16 cellular contexts compared by ENCODE assay signal in the genomic region with DNA sequence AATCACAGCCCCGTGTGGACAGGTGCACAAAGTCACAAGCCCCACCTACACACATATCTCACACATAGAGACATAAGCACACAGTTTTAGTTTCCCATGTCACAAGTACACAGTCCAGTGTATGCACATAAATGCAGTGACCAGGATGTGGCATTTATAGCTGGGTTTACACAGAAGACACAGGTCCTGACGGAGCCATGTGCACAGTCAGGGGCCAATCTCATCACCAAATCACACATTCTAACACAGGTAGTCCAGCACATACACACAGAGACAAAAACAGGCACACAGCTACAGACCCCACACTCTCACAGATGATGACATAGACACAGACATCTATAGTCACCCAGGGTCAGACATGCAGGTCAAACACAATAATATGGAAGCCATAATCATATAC. TPM values are rescaled to one million over a fixed set of nuclear protein-coding genes. Genes with fewer than 3 reads are reported as not detected.
A peak's percentile ranks its signal among the peaks of the same experiment; 100 is the strongest.
DNase-seq lines count a peak whose midpoint lies in the region; ATAC-seq, FAIRE-seq and TF ChIP-seq lines count a peak whose summit lies in the region.
"Had no signal": no experiment of that assay in that cellular context is flagged by ENCODE, and none has a peak within 500 bp of the region (broad histone marks: within the 10 kb centered on the region; RNA-seq: fewer than 3 reads in every experiment).

No MANE protein-coding gene starts in this region.

- peak overlapping the region; percentile 60 for H3K4me3 ChIP-seq in HFF-Myc (replicated peaks; ENCODE audit: low read depth, low read length)
- peak overlapping the region; percentile 89 for H3K4me3 ChIP-seq in astrocyte (ENCODE audit: insufficient read depth, low read depth, low read length)
- H3K4me3 ChIP-seq in fibroblast of the aortic adventitia (ENCODE audit: low read depth, low read length): peak overlapping the region; percentile 100
- H3K4me3 ChIP-seq in stomach: peak overlapping the region in 3 of 4 donors; percentile 59 to 74 (median 70)

- H3K9me3 ChIP-seq in astrocyte (ENCODE audit: insufficient read depth, low read depth, low read length) (no peaks in the 10 kb centered on the region), stomach (no peaks in the 10 kb centered on the region)
- H3K9me3 ChIP-seq: prostate gland had no signal

- H3K36me3 ChIP-seq in astrocyte (ENCODE audit: insufficient read depth, low read length) (peaks cover 15% of the 10 kb centered on the region), stomach (peaks cover 17 to 55% (median 52%) of the 10 kb centered on the region in 4 donors)
- H3K36me3 ChIP-seq: prostate gland had no signal

- H3K4me3 Mint-ChIP-seq in astrocyte (ENCODE audit: unreplicated experiment) (no peak overlapping the region), immature natural killer cell (no peak overlapping the region)
- H3K4me3 Mint-ChIP-seq: GM23338; stimulated activated effector memory CD8-positive, alpha-beta T cell treated with anti-CD3 and anti-CD28 coated beads, Interleukin-12 subunit alpha, Interleukin-12 subunit beta, amount 100 ng/mL, for 72 hours; T-cell had no signal

- no peaks in the 10 kb centered on the region for H3K27me3 ChIP-seq in astrocyte (ENCODE audit: insufficient read depth, low read length)
- H3K27me3 ChIP-seq in stomach: no peaks in the 10 kb centered on the region

- H3K9ac ChIP-seq in astrocyte (ENCODE audit: low read length): peak overlapping the region; percentile 99

- intact Hi-C loops in stomach (cut with DNase I; ENCODE audit: low total_unique reads): no loop called here

- DNase-seq in HFF-Myc (ENCODE audit: extremely low read depth, low read depth) (no peak), astrocyte (ENCODE audit: low read depth) (no peak), fibroblast of the aortic adventitia (ENCODE audit: low read depth) (peak; percentile 11), stomach (no peak), immature natural killer cell (no peak), GDM1 (lab: John Stamatoyannopoulos, UW) (no peak)
- no peak for DNase-seq in stimulated activated CD4-positive, alpha-beta T cell treated with anti-CD3 and anti-CD28 coated beads, Interleukin-4, amount 100 ng/mL, for 4 hours
- DNase-seq: KG1; kidney; NCI-H1436 treated with DMSO at 0.1 percent for 48 hours; stimulated activated CD4-positive, alpha-beta T cell treated with anti-CD3 and anti-CD28 coated beads, Interleukin-4, amount 100 ng/mL, for 24 hours; T-cell had no signal

- TF ChIP-seq POLR2A in stomach (IDR thresholded peaks at IDR 0.05): no peak

- 39 to 86% (median 50%) methylated on average over 1 to 2 of the region's 2 CpGs for WGBS in stomach, 5 donors

- peak overlapping the region; percentile 98 for H3K4me2 ChIP-seq in astrocyte (ENCODE audit: low read length)

- peaks cover 44% of the 10 kb centered on the region for H3K79me2 ChIP-seq in astrocyte (ENCODE audit: insufficient read depth, low read length)

- H3K4me1 Mint-ChIP-seq in astrocyte (ENCODE audit: low read depth, unreplicated experiment) (peaks cover 5% of the 10 kb centered on the region), immature natural killer cell (peaks cover 5 to 11% of the 10 kb centered on the region in 2 donors)

- H3K9me3 Mint-ChIP-seq in astrocyte (ENCODE audit: unreplicated experiment) (no peaks in the 10 kb centered on the region), immature natural killer cell (no peaks in the 10 kb centered on the region)
- H3K9me3 Mint-ChIP-seq: GM23338; stimulated activated effector memory CD8-positive, alpha-beta T cell treated with anti-CD3 and anti-CD28 coated beads, Interleukin-12 subunit alpha, Interleukin-12 subunit beta, amount 100 ng/mL, for 72 hours; T-cell had no signal

- H3K36me3 Mint-ChIP-seq in astrocyte (ENCODE audit: low read depth, unreplicated experiment) (peaks cover 26% of the 10 kb centered on the region), immature natural killer cell (peaks cover 4 to 8% (median 6%) of the 10 kb centered on the region in 3 donors)

- H3K27me3 Mint-ChIP-seq in astrocyte (ENCODE audit: low read depth, unreplicated experiment) (no peaks in the 10 kb centered on the region), immature natural killer cell (ENCODE audit: low read depth in 3 of 3) (peaks cover 1 to 6% (median 5%) of the 10 kb centered on the region in 3 donors)
- H3K27me3 Mint-ChIP-seq: T-cell had no signal

- TF ChIP-seq CTCF in HFF-Myc (IDR thresholded peaks at IDR 0.05; ENCODE audit: low read depth, low read length, missing control alignments): no peak
- TF ChIP-seq CTCF in astrocyte (IDR thresholded peaks at IDR 0.05; ENCODE audit: insufficient read depth, low read depth, low read length): no peak
- TF ChIP-seq CTCF in fibroblast of the aortic adventitia (IDR thresholded peaks at IDR 0.05; ENCODE audit: insufficient read depth, low read length): no peak
- no peak for TF ChIP-seq CTCF in stomach (IDR thresholded peaks at IDR 0.05)

- FAIRE-seq in astrocyte (lab: Jason Lieb, UNC): no peak
- FAIRE-seq: kidney had no signal

- H3K27ac Mint-ChIP-seq in astrocyte (ENCODE audit: unreplicated experiment) (no peak overlapping the region), immature natural killer cell (no peak overlapping the region)
- H3K27ac Mint-ChIP-seq: GM23338; stimulated activated effector memory CD8-positive, alpha-beta T cell treated with anti-CD3 and anti-CD28 coated beads, Interleukin-12 subunit alpha, Interleukin-12 subunit beta, amount 100 ng/mL, for 72 hours; T-cell had no signal

- no peak overlapping the region for H2AFZ ChIP-seq in astrocyte (ENCODE audit: low read depth, low read length)
- H2AFZ ChIP-seq: GM23338 had no signal

- peaks cover 52% of the 10 kb centered on the region for H4K20me1 ChIP-seq in astrocyte (ENCODE audit: insufficient read depth, low read length)

- no peak for ATAC-seq in HG03097 (IDR thresholded peaks at IDR 0.05; ENCODE audit: low FRiP score, unreplicated experiment)
- ATAC-seq: GM23338, T-cell had no signal

- peaks cover 34% of the 10 kb centered on the region for H3K4me1 ChIP-seq in astrocyte (ENCODE audit: insufficient read depth, low read length)
- H3K4me1 ChIP-seq in stomach: peaks cover 25 to 51% (median 38%) of the 10 kb centered on the region in 4 donors

- H3K27ac ChIP-seq in astrocyte (ENCODE audit: low read depth, low read length) (no peak overlapping the region), stomach (peak overlapping the region in 4 of 5 donors; percentile 45 to 93 (median 70))

- no peak for TF ChIP-seq EP300 in stomach (IDR thresholded peaks at IDR 0.05)

RNA-seq across cellular contexts. Expression of a gene that starts 2.2 kb away (rescaled TPM):
- total RNA-seq in astrocyte (79.3 and 82.9 TPM in 2 replicates), fibroblast of the aortic adventitia (ENCODE audit: low replicate concordance) (51.4 and 251 TPM in 2 replicates), stomach (100 to 1,000 TPM in 2 of 5 donors, 10 to 100 TPM in 3; 14.7 to 254 (median 31.6) TPM)
- polyA plus RNA-seq in stomach (10 to 100 TPM; 10.1 to 12.9 (median 11.6) TPM), immature natural killer cell (1 to 10 TPM in 2 of 3 donors, not detected in 1; 1.3 to 1.7 TPM)

RNA-seq across cellular contexts. Expression of a gene that starts 28.4 kb away (rescaled TPM):
- 26.0 and 29.4 TPM in 2 replicates for total RNA-seq in astrocyte
- 19.5 and 29.5 TPM in 2 replicates for total RNA-seq in fibroblast of the aortic adventitia (ENCODE audit: low replicate concordance)
- 10 to 100 TPM; 40.9 to 91.5 (median 52.3) TPM for total RNA-seq in stomach
- 10 to 100 TPM; 26.9 to 35.2 (median 29.2) TPM for polyA plus RNA-seq in stomach
- 10 to 100 TPM; 18.3 to 23.5 (median 20.8) TPM for polyA plus RNA-seq in immature natural killer cell

RNA-seq across cellular contexts. Expression of a gene that starts 28.6 kb away (rescaled TPM):
- total RNA-seq in astrocyte (19.0 and 19.7 TPM in 2 replicates), fibroblast of the aortic adventitia (ENCODE audit: low replicate concordance) (12.7 and 15.2 TPM in 2 replicates), stomach (10 to 100 TPM; 17.8 to 84.0 (median 31.4) TPM)
- polyA plus RNA-seq in stomach (10 to 100 TPM; 19.7 to 32.2 (median 20.5) TPM), immature natural killer cell (1 to 10 TPM; 3.8 to 8.1 (median 4.5) TPM)
